ENCODE assay signal across 22 cellular contexts in the genomic region with DNA sequence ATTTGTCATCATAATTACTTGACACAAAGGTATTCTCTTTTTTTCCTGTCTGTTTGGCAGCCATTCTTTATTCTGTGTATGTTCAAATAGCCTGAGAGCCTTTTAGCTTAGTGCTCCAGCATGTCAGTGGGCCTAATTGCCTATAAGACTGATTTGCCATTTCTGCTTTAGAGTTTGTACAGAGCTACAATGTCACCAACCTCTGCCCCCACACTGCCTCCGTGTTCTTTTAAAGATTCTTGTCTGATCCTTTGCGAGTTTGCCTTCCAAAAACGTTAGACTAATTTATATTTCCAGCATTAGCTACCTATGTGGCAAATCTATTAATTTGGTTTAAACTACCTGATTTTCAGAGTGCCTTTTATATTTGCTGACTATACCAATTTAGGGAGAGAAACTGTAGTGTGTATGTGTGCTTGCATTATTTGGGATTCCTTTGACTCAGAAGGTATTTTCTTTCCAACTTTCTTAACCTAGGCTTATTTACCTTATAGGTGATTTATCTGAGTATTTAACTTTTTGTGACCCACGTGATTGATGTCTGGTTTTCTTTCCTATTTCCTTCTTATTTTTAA.
DNase-seq lines count a peak whose midpoint lies in the region; ATAC-seq, FAIRE-seq and TF ChIP-seq lines count a peak whose summit lies in the region.
"Had no signal": no experiment of that assay in that cellular context is flagged by ENCODE, and none has a peak within 500 bp of the region (broad histone marks: within the 10 kb centered on the region; RNA-seq: fewer than 3 reads in every experiment).

No MANE protein-coding gene starts in this region.

- H3K4me1 Mint-ChIP-seq in T-cell (peaks cover 60 to 75% (median 70%) of the 10 kb centered on the region in 3 donors), endothelial cell (ENCODE audit: unreplicated experiment) (no peaks in the 10 kb centered on the region)

- no peaks in the 10 kb centered on the region for H3K9me3 Mint-ChIP-seq in T-cell
- H3K9me3 Mint-ChIP-seq in endothelial cell (ENCODE audit: unreplicated experiment) = no peaks in the 10 kb centered on the region
- H3K9me3 Mint-ChIP-seq: HFFc6 had no signal

- no peak overlapping the region for H3K4me3 ChIP-seq in A549
- no peak overlapping the region for H3K4me3 ChIP-seq in MM.1S (ENCODE audit: low read length)
- H3K4me3 ChIP-seq: BLaER1, thyroid gland had no signal

- no peak for TF ChIP-seq POLR2A in A549 (IDR thresholded peaks at IDR 0.05; ENCODE audit: low read length)

- no peak for FAIRE-seq in A549 (lab: Jason Lieb, UNC)
- FAIRE-seq: GM12891 had no signal

- H3K27me3 ChIP-seq in MM.1S (replicated peaks; ENCODE audit: insufficient read depth, low read length) = no peaks in the 10 kb centered on the region
- H3K27me3 ChIP-seq: BLaER1, brain microvascular endothelial cell, neutrophil, thyroid gland had no signal

- ATAC-seq in A549 (no peak), T-cell (replicated peaks in 1 of 4) (peak in 1 of 4 experiments; percentile 26), HG03469 (IDR thresholded peaks at IDR 0.05; ENCODE audit: unreplicated experiment) (no peak), HG02884 (IDR thresholded peaks at IDR 0.05; ENCODE audit: unreplicated experiment) (no peak)

- peaks cover 5% of the 10 kb centered on the region; the same call in 1 of the 3 replicates for H3K4me1 ChIP-seq in A549
- no peaks in the 10 kb centered on the region for H3K4me1 ChIP-seq in MM.1S (ENCODE audit: low read length)
- H3K4me1 ChIP-seq: BLaER1, thyroid gland had no signal

- H3K27me3 Mint-ChIP-seq in T-cell = no peaks in the 10 kb centered on the region
- no peaks in the 10 kb centered on the region for H3K27me3 Mint-ChIP-seq in endothelial cell (ENCODE audit: unreplicated experiment)
- H3K27me3 Mint-ChIP-seq: dendritic cell treated with granulocyte-macrophage colony-stimulating factor and Interleukin-4, amounts not matched to agents 40 ng/mL and 50 ng/mL, for 4 days had no signal

- H3K9me3 ChIP-seq in A549 = no peaks in the 10 kb centered on the region
- H3K9me3 ChIP-seq in MM.1S (replicated peaks; ENCODE audit: insufficient read depth, low read length) = no peaks in the 10 kb centered on the region
- H3K9me3 ChIP-seq: neutrophil, thyroid gland had no signal

- CTCF ChIA-PET in A549 (lab: Yijun Ruan, JAX) = no interaction called here
- CTCF ChIA-PET in T-cell (lab: Charles Lee) = interaction anchor here in 1 of 2 donors (0.6 kb wide), 1 partner anchor 131 kb away, joined by 13 read pairs; no protein-coding TSS in a partner anchor

- no peak overlapping the region for H2AFZ ChIP-seq in MM.1S (ENCODE audit: low read length)

- DNase-seq in NCI-H748 (lab: John Stamatoyannopoulos, UW; ENCODE audit: unreplicated experiment) = peak; percentile 14
- DNase-seq in NCI-H748 treated with DMSO at 0.1 percent for 48 hours (lab: John Stamatoyannopoulos, UW) = no peak
- no peak for DNase-seq in A549 (ENCODE audit: low read depth in 1 of 2, low spot score in 1 of 2)
- no peak for DNase-seq in T-cell
- DNase-seq in endothelial cell (ENCODE audit: low spot score) = no peak
- no peak for DNase-seq in MM.1S
- DNase-seq: activated gamma-delta T cell treated with Interleukin-2 at 50 U/mL for 16 hours; brain microvascular endothelial cell; DMS 273 treated with DMSO at 0.1 percent for 48 hours; foreskin melanocyte; GDM1; HFFc6; NK-92 treated with Interleukin-12 subunit alpha and Interleukin-12 subunit beta, amount 100 ng/mL, for 24 hours; stimulated activated CD4-positive, alpha-beta T cell treated with anti-CD3 and anti-CD28 coated beads, Interleukin-12 subunit alpha, Interleukin-12 subunit beta, amount 100 ng/mL, for 4 hours; thyroid gland had no signal

- no peak for TF ChIP-seq EP300 in A549 (IDR thresholded peaks at IDR 0.05)

- H3K27ac ChIP-seq in A549 = no peak overlapping the region
- H3K27ac ChIP-seq in MM.1S (ENCODE audit: low read length) = no peak overlapping the region
- H3K27ac ChIP-seq: BLaER1, brain microvascular endothelial cell, neutrophil, RWPE1, thyroid gland had no signal

- peak overlapping the region in 1 of 3 donors; percentile 5 for H3K4me3 Mint-ChIP-seq in T-cell
- no peak overlapping the region for H3K4me3 Mint-ChIP-seq in endothelial cell (ENCODE audit: unreplicated experiment)
- H3K4me3 Mint-ChIP-seq: dendritic cell treated with granulocyte-macrophage colony-stimulating factor and Interleukin-4, amounts not matched to agents 40 ng/mL and 50 ng/mL, for 4 days; HFFc6 had no signal

- no peak overlapping the region for H3K4me2 ChIP-seq in A549
- H3K4me2 ChIP-seq in MM.1S (ENCODE audit: low read depth, low read length) = no peak overlapping the region
- H3K4me2 ChIP-seq: BLaER1 had no signal

- peak overlapping the region; percentile 71 to 83 for H3K27ac Mint-ChIP-seq in T-cell
- peak overlapping the region; percentile 1 for H3K27ac Mint-ChIP-seq in endothelial cell (ENCODE audit: unreplicated experiment)
- H3K27ac Mint-ChIP-seq: dendritic cell treated with granulocyte-macrophage colony-stimulating factor and Interleukin-4, amounts not matched to agents 40 ng/mL and 50 ng/mL, for 4 days; HFFc6 had no signal

- H3K9me2 ChIP-seq in MM.1S (replicated peaks; ENCODE audit: insufficient read depth, low read length) = no peaks in the 10 kb centered on the region

- no peaks in the 10 kb centered on the region for H3K36me3 ChIP-seq in MM.1S (replicated peaks; ENCODE audit: insufficient read depth, low read length)
- H3K36me3 ChIP-seq: brain microvascular endothelial cell, neutrophil, thyroid gland had no signal

- no peak overlapping the region for H3K9ac ChIP-seq in MM.1S (ENCODE audit: low read length)
- H3K9ac ChIP-seq: BLaER1 had no signal

- no peak for TF ChIP-seq CTCF in A549 (IDR thresholded peaks at IDR 0.05)
- TF ChIP-seq CTCF in endothelial cell (IDR thresholded peaks at IDR 0.05; ENCODE audit: unreplicated experiment) = no peak
- TF ChIP-seq CTCF in MM.1S (IDR thresholded peaks at IDR 0.05; ENCODE audit: low read length) = no peak

- WGBS in A549 (ENCODE audit: missing lambda C conversion rate) = 63% methylated on average over 4 of the region's 4 CpGs

- H3K36me3 Mint-ChIP-seq in T-cell (peaks cover 19% of the 10 kb centered on the region), endothelial cell (ENCODE audit: low read depth, unreplicated experiment) (no peaks in the 10 kb centered on the region)

- POLR2A ChIA-PET in A549 (lab: Yijun Ruan, JAX) = no interaction called here
- POLR2A ChIA-PET in T-cell (lab: Charles Lee) = no interaction called here

- H4K20me1 ChIP-seq in MM.1S (ENCODE audit: insufficient read depth, low read length) = no peaks in the 10 kb centered on the region

- H3F3A ChIP-seq in MM.1S (ENCODE audit: insufficient read depth, low read length) = no peaks in the 10 kb centered on the region

- H3K79me2 ChIP-seq in MM.1S (ENCODE audit: low read length) = no peaks in the 10 kb centered on the region

- TF ChIP-seq RAD21 in A549 (conservative IDR thresholded peaks at IDR 0.05 in 1 of 2, IDR thresholded peaks at IDR 0.05 in 1 of 2) = no peak

TF ChIP-seq in A549, 52 proteins besides CTCF, POLR2A, EP300 and RAD21:
- TF ChIP-seq, protein P1, sequence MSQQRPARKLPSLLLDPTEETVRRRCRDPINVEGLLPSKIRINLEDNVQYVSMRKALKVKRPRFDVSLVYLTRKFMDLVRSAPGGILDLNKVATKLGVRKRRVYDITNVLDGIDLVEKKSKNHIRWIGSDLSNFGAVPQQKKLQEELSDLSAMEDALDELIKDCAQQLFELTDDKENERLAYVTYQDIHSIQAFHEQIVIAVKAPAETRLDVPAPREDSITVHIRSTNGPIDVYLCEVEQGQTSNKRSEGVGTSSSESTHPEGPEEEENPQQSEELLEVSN (IDR thresholded peaks at IDR 0.05; ENCODE audit: borderline replicate concordance, low read depth) = no peak
- TF ChIP-seq MAFK (IDR thresholded peaks at IDR 0.05; ENCODE audit: partially characterized antibody) = peak; percentile 82
TF ChIP-seq in A549: peak in this region for 1.
